In genomic region chr15:66131200-66131599, GRCh38 we compare ENCODE assay signal across 27 cellular contexts.
DNase-seq lines count a peak whose midpoint lies in the region; ATAC-seq, FAIRE-seq and TF ChIP-seq lines count a peak whose summit lies in the region.
"Had no signal": no experiment of that assay in that cellular context is flagged by ENCODE, and none has a peak within 500 bp of the region (broad histone marks: within the 10 kb centered on the region; RNA-seq: fewer than 3 reads in every experiment).

No MANE protein-coding gene starts in this region.

- H3K4ac ChIP-seq in H1 (replicated peaks; ENCODE audit: insufficient read length, low read depth, low read length) = no peak overlapping the region

- no peak overlapping the region for H3K27ac Mint-ChIP-seq in naive thymus-derived CD4-positive, alpha-beta T cell
- H3K27ac Mint-ChIP-seq: B cell; effector memory CD8-positive, alpha-beta T cell; T-helper 2 cell treated with Interferon-gamma antibody and Interleukin-4, amounts not matched to agents 5 μg/mL and 100 μg/mL, for 36 hours had no signal

- peak; percentile 31 for DNase-seq in NCI-H510A treated with DMSO at 0.1 percent for 48 hours (lab: John Stamatoyannopoulos, UW)
- DNase-seq in NCI-H510A (lab: John Stamatoyannopoulos, UW) = no peak
- DNase-seq in NCI-H2196 treated with DMSO at 0.1 percent for 48 hours (lab: John Stamatoyannopoulos, UW; ENCODE audit: unreplicated experiment) = peak; percentile 59
- DNase-seq in H1 (ENCODE audit: low read depth in 1 of 2, low spot score in 2 of 2) = no peak
- no peak for DNase-seq in substantia nigra (lab: John Stamatoyannopoulos, UW)
- no peak for DNase-seq in omental fat pad (ENCODE audit: low spot score)
- DNase-seq in naive thymus-derived CD4-positive, alpha-beta T cell = no peak
- DNase-seq: activated CD4-positive, alpha-beta T cell treated with anti-CD3 and anti-CD28 coated beads for 48 hours; activated T-cell treated with anti-CD3 and anti-CD28 coated beads, Interleukin-2, amount 50 U/mL, for 4 hours; Caco-2; effector memory CD8-positive, alpha-beta T cell; EL; foreskin keratinocyte; Karpas-422; MV-4-11; stimulated activated CD8-positive, alpha-beta memory T cell treated with anti-CD3 and anti-CD28 coated beads, Interleukin-4, amount 100 ng/mL, for 48 hours had no signal

- H3K27ac ChIP-seq in H1 (ENCODE audit: low read depth, low read length) (no peak overlapping the region), substantia nigra (ENCODE audit: low read depth, low read length, poor library complexity, severe bottlenecking) (peak overlapping the region; percentile 82)
- no peak overlapping the region for H3K27ac ChIP-seq in naive thymus-derived CD4-positive, alpha-beta T cell (ENCODE audit: low read depth, low read length)
- H3K27ac ChIP-seq: breast epithelium, foreskin keratinocyte, HL-60, prostate gland, upper lobe of left lung had no signal

- peaks cover 4 to 14% (median 12%) of the 10 kb centered on the region in 7 donors for H3K4me1 Mint-ChIP-seq in naive thymus-derived CD4-positive, alpha-beta T cell
- H3K4me1 Mint-ChIP-seq: B cell had no signal

- no peak overlapping the region for H4K5ac ChIP-seq in H1 (ENCODE audit: insufficient read length, low read depth, low read length)

- H3K4me1 ChIP-seq in H1 (replicated peaks in 1 of 4; ENCODE audit: control insufficient read depth in 3 of 4, insufficient read depth in 4 of 4, low read length in 3 of 4) = peaks cover 0 to 7% (median 4%) of the 10 kb centered on the region in 4 experiments; a peak in 2 of 7 replicates
- H3K4me1 ChIP-seq in naive thymus-derived CD4-positive, alpha-beta T cell (ENCODE audit: control insufficient read depth in 2 of 2, insufficient read depth in 2 of 2, low read length in 2 of 2) = no peaks in the 10 kb centered on the region
- H3K4me1 ChIP-seq: breast epithelium, Caco-2, foreskin keratinocyte, prostate gland, upper lobe of left lung had no signal

- no peak overlapping the region for H2AFZ ChIP-seq in H1 (ENCODE audit: low read length)

- H3K9me3 ChIP-seq in H1 (ENCODE audit: insufficient read depth in 2 of 2, low read depth in 1 of 2, low read length in 1 of 2) = no peaks in the 10 kb centered on the region
- no peaks in the 10 kb centered on the region for H3K9me3 ChIP-seq in naive thymus-derived CD4-positive, alpha-beta T cell (ENCODE audit: control insufficient read depth in 2 of 3, low read length in 3 of 3)
- H3K9me3 ChIP-seq: breast epithelium, Caco-2, prostate gland, upper lobe of left lung had no signal

- FAIRE-seq in H1 (lab: Jason Lieb, UNC) = no peak
- FAIRE-seq: A204.1, colon, GM12892 had no signal

- no peak overlapping the region for H3K4me3 Mint-ChIP-seq in naive thymus-derived CD4-positive, alpha-beta T cell
- H3K4me3 Mint-ChIP-seq: activated T-cell treated with anti-CD3 and anti-CD28 coated beads, Interleukin-2, amount 50 U/mL, for 4 hours; B cell; effector memory CD8-positive, alpha-beta T cell; T-helper 2 cell treated with Interferon-gamma antibody and Interleukin-4, amounts not matched to agents 5 μg/mL and 100 μg/mL, for 36 hours had no signal

- H3K79me2 ChIP-seq in H1 (ENCODE audit: control insufficient read depth in 1 of 2, insufficient read depth in 2 of 2, low read length in 2 of 2) = no peaks in the 10 kb centered on the region

- TF ChIP-seq EP300 in H1 (IDR thresholded peaks at IDR 0.05; ENCODE audit: borderline replicate concordance in 1 of 2, low read depth in 2 of 2, low read length in 2 of 2) = no peak

- no peak overlapping the region for H2BK20ac ChIP-seq in H1 (ENCODE audit: low read length)

- H3K4me2 ChIP-seq in H1 (ENCODE audit: insufficient read depth in 1 of 2, low read depth in 2 of 2, low read length in 2 of 2) = no peak overlapping the region

- H3K9ac ChIP-seq in H1 (replicated peaks in 1 of 4; ENCODE audit: extremely low read depth in 1 of 4, low read depth in 3 of 4, low read length in 3 of 4) = no peak overlapping the region

- H3K27me3 Mint-ChIP-seq in naive thymus-derived CD4-positive, alpha-beta T cell = peaks cover 0 to 12% (median 0%) of the 10 kb centered on the region in 5 donors

- no peaks in the 10 kb centered on the region for H3K9me3 Mint-ChIP-seq in naive thymus-derived CD4-positive, alpha-beta T cell
- H3K9me3 Mint-ChIP-seq: activated T-cell treated with anti-CD3 and anti-CD28 coated beads, Interleukin-2, amount 50 U/mL, for 4 hours; effector memory CD8-positive, alpha-beta T cell; T-helper 2 cell treated with Interferon-gamma antibody and Interleukin-4, amounts not matched to agents 5 μg/mL and 100 μg/mL, for 36 hours had no signal

- no peaks in the 10 kb centered on the region for H3K36me3 Mint-ChIP-seq in naive thymus-derived CD4-positive, alpha-beta T cell

- no peak overlapping the region for H3K23ac ChIP-seq in H1 (ENCODE audit: insufficient read length)

- H4K8ac ChIP-seq in H1 (ENCODE audit: extremely low read depth, insufficient read depth, low read length) = no peak overlapping the region

- intact Hi-C loops in naive thymus-derived CD4-positive, alpha-beta T cell (cut with micrococcal nuclease) = no loop called here

- TF ChIP-seq POLR2A in H1 (IDR thresholded peaks at IDR 0.05; ENCODE audit: control extremely low read depth in 1 of 2, low read depth in 2 of 2, low read length in 2 of 2) = no peak

- POLR2A ChIA-PET in H1 (lab: Charles Lee; ENCODE audit: partially characterized antibody) = no interaction called here
- POLR2A ChIA-PET in naive thymus-derived CD4-positive, alpha-beta T cell (lab: Charles Lee) = no interaction called here

- H3K36me3 ChIP-seq in H1 (ENCODE audit: control insufficient read depth in 2 of 4, insufficient read depth in 4 of 4, low read length in 3 of 4) = no peaks in the 10 kb centered on the region
- H3K36me3 ChIP-seq in naive thymus-derived CD4-positive, alpha-beta T cell (ENCODE audit: control insufficient read depth in 2 of 3, insufficient read depth in 3 of 3, low read length in 3 of 3) = no peaks in the 10 kb centered on the region
- H3K36me3 ChIP-seq: breast epithelium, prostate gland, upper lobe of left lung had no signal

- CTCF ChIA-PET in H1 (lab: Charles Lee; ENCODE audit: partially characterized antibody) = interaction anchor here (0.9 to 1.6 kb wide), 4 partner anchors 12 to 59 kb away, joined by 3 to 7 read pairs (median 3); no protein-coding TSS in a partner anchor
- CTCF ChIA-PET in naive thymus-derived CD4-positive, alpha-beta T cell (lab: Charles Lee) = no interaction called here

- H2BK15ac ChIP-seq in H1 (ENCODE audit: low read length) = no peak overlapping the region

- H2BK5ac ChIP-seq in H1 (ENCODE audit: low read depth, low read length) = 0 out of 2 replicates have a peak overlapping the region, but pooled peaks have one; percentile 17

- TF ChIP-seq CTCF in H1 (IDR thresholded peaks at IDR 0.05; ENCODE audit: control extremely low read depth in 1 of 3, insufficient read depth in 1 of 3, low read depth in 1 of 3, low read length in 3 of 3) (no peak), omental fat pad (IDR thresholded peaks at IDR 0.05) (no peak)

- no peak overlapping the region for H2AK5ac ChIP-seq in H1 (ENCODE audit: low read depth, low read length)

- H3K79me1 ChIP-seq in H1 (ENCODE audit: low read depth, low read length) = no peaks in the 10 kb centered on the region

- 88% methylated on average over 4 of the region's 4 CpGs; no CpG with 5 or more reads in 1 of the 2 experiments for WGBS in H1 (ENCODE audit: extremely low coverage in 1 of 2, insufficient coverage in 1 of 2, insufficient read length in 1 of 2, insufficient replicate concordance in 2 of 2, low coverage in 1 of 2, low lambda C conversion rate in 2 of 2, missing lambda C conversion rate in 1 of 2), 2 experiments

- H2BK120ac ChIP-seq in H1 (replicated peaks; ENCODE audit: low read depth, low read length) = no peak overlapping the region

- no peak overlapping the region for H4K91ac ChIP-seq in H1 (replicated peaks; ENCODE audit: insufficient read length, low read length)

- no peak overlapping the region for H3K56ac ChIP-seq in H1 (replicated peaks; ENCODE audit: insufficient read length, low read depth, low read length)

- H3K27me3 ChIP-seq in H1 (replicated peaks in 1 of 4; ENCODE audit: control insufficient read depth in 3 of 4, extremely low read depth in 1 of 4, insufficient read depth in 3 of 4, low read length in 3 of 4) = peaks cover 0 to 5% (median 0%) of the 10 kb centered on the region in 4 experiments; a peak in 3 of 7 replicates
- H3K27me3 ChIP-seq in naive thymus-derived CD4-positive, alpha-beta T cell (ENCODE audit: control insufficient read depth in 2 of 2, insufficient read depth in 2 of 2, low read length in 2 of 2) = no peaks in the 10 kb centered on the region
- H3K27me3 ChIP-seq: breast epithelium, upper lobe of left lung had no signal

- ATAC-seq in omental fat pad (ENCODE audit: low FRiP score) (no peak), esophagus mucosa (no peak)
- ATAC-seq in naive thymus-derived CD4-positive, alpha-beta T cell = no peak
- ATAC-seq: activated T-cell treated with anti-CD3 and anti-CD28 coated beads, Interleukin-2, amount 50 U/mL, for 4 hours; effector memory CD8-positive, alpha-beta T cell; foreskin keratinocyte; HCT116 had no signal

- no peak for TF ChIP-seq RAD21 in H1 (IDR thresholded peaks at IDR 0.05 in 1 of 2, conservative IDR thresholded peaks at IDR 0.05 in 1 of 2; ENCODE audit: low read depth in 2 of 2, low read length in 2 of 2)

- H3K18ac ChIP-seq in H1 (ENCODE audit: extremely low read depth, low read length) = no peak overlapping the region

- H3K14ac ChIP-seq in H1 (ENCODE audit: insufficient read length) = no peak overlapping the region

- no peaks in the 10 kb centered on the region for H4K20me1 ChIP-seq in H1 (replicated peaks in 1 of 2; ENCODE audit: control insufficient read depth in 1 of 2, insufficient read depth in 2 of 2, low read length in 2 of 2)

- no peaks in the 10 kb centered on the region for H3K23me2 ChIP-seq in H1 (ENCODE audit: low read depth, low read length)

- no peak overlapping the region; the same call in 1 of the 2 replicates for H2BK12ac ChIP-seq in H1 (ENCODE audit: low read depth, low read length)

- no peak overlapping the region for H3K4me3 ChIP-seq in H1 (ENCODE audit: extremely low read depth in 1 of 4, insufficient read depth in 2 of 4, low read depth in 3 of 4, low read length in 4 of 4)
- no peak overlapping the region for H3K4me3 ChIP-seq in naive thymus-derived CD4-positive, alpha-beta T cell (ENCODE audit: low read length)
- H3K4me3 ChIP-seq: breast epithelium, prostate gland, upper lobe of left lung had no signal

TF ChIP-seq in H1, 55 proteins besides CTCF, POLR2A, EP300 and RAD21 (continues in another document):
- TF ChIP-seq FOSL1 (IDR thresholded peaks at IDR 0.05; ENCODE audit: insufficient read depth, low read depth, low read length) (no peak), TAF1 (IDR thresholded peaks at IDR 0.05; ENCODE audit: low read depth, low read length) (no peak)

Comparison
In these comparisons a context has a peak if more than half of its experiments do, and no peak if none do; other contexts are left out.
1. DNase-seq: peak in NCI-H510A treated with DMSO at 0.1 percent for 48 hours (single experiment) and NCI-H2196 treated with DMSO at 0.1 percent for 48 hours (single experiment); none in NCI-H510A (single experiment), H1 (0 of 2), substantia nigra (0 of 49), omental fat pad (single experiment) and naive thymus-derived CD4-positive, alpha-beta T cell (0 of 9).